ENCODE assay signal across 29 cellular contexts in genomic region chr3:56363720-56364119, GRCh38.
"Had no signal": no experiment of that assay in that cellular context is flagged by ENCODE, and none has a peak within 500 bp of the region (broad histone marks: within the 10 kb centered on the region; RNA-seq: fewer than 3 reads in every experiment).

No MANE protein-coding gene starts in this region.

- H3K36me3 ChIP-seq: colonic mucosa, esophagus muscularis mucosa, esophagus squamous epithelium, gastrocnemius medialis, gastroesophageal sphincter, heart left ventricle, heart right ventricle had no signal

- H3K4me3 ChIP-seq: colonic mucosa, coronary artery, dorsolateral prefrontal cortex, esophagus muscularis mucosa, esophagus squamous epithelium, gastrocnemius medialis, gastroesophageal sphincter, heart left ventricle, heart right ventricle had no signal

- H3K9me3 ChIP-seq: colonic mucosa, esophagus muscularis mucosa, esophagus squamous epithelium, gastrocnemius medialis, gastroesophageal sphincter, heart left ventricle, heart right ventricle had no signal

- ATAC-seq: effector memory CD8-positive, alpha-beta T cell; esophagus mucosa; foreskin keratinocyte; gastrocnemius medialis; gastroesophageal sphincter; heart left ventricle; heart right ventricle had no signal

- H3K27me3 ChIP-seq: colonic mucosa, dorsolateral prefrontal cortex, esophagus muscularis mucosa, foreskin keratinocyte, gastrocnemius medialis, gastroesophageal sphincter, heart left ventricle, heart right ventricle had no signal

- H3K27ac ChIP-seq: colonic mucosa, coronary artery, epithelial cell of prostate, esophagus muscularis mucosa, esophagus squamous epithelium, foreskin keratinocyte, gastrocnemius medialis, gastroesophageal sphincter, heart left ventricle, heart right ventricle had no signal

- H3K4me3 Mint-ChIP-seq: dendritic cell treated with granulocyte-macrophage colony-stimulating factor and Interleukin-4, amounts not matched to agents 40 ng/mL and 50 ng/mL, for 4 days; effector memory CD8-positive, alpha-beta T cell; endodermal cell had no signal

- H3K27me3 Mint-ChIP-seq: dendritic cell treated with granulocyte-macrophage colony-stimulating factor and Interleukin-4, amounts not matched to agents 40 ng/mL and 50 ng/mL, for 4 days had no signal

- H3K4me1 ChIP-seq: colonic mucosa, esophagus muscularis mucosa, esophagus squamous epithelium, foreskin keratinocyte, gastrocnemius medialis, gastroesophageal sphincter, heart left ventricle, heart right ventricle had no signal

- H3K27ac Mint-ChIP-seq: dendritic cell treated with granulocyte-macrophage colony-stimulating factor and Interleukin-4, amounts not matched to agents 40 ng/mL and 50 ng/mL, for 4 days; effector memory CD8-positive, alpha-beta T cell; endodermal cell had no signal

- FAIRE-seq: colon, endometrium, endothelial cell of umbilical vein, frontal cortex had no signal

- DNase-seq: colonic mucosa; cortex of kidney; dermis blood vessel endothelial cell; dorsolateral prefrontal cortex; effector CD4-positive, alpha-beta T cell; effector CD8-positive, alpha-beta T cell; effector memory CD4-positive, alpha-beta T cell; effector memory CD8-positive, alpha-beta T cell; endodermal cell; erythroblast; esophagus squamous epithelium; foreskin fibroblast; foreskin keratinocyte; foreskin melanocyte; gastrocnemius medialis; glutamatergic neuron; head of caudate nucleus; heart left ventricle; heart right ventricle had no signal

- H3K9me3 Mint-ChIP-seq: dendritic cell treated with granulocyte-macrophage colony-stimulating factor and Interleukin-4, amounts not matched to agents 40 ng/mL and 50 ng/mL, for 4 days; effector memory CD8-positive, alpha-beta T cell; endodermal cell had no signal
